Comparison of ENCODE assay signal across 22 cellular contexts in genomic region chr2:84085562-84085961, GRCh38.
A peak's percentile ranks its signal among the peaks of the same experiment; 100 is the strongest.
DNase-seq lines count a peak whose midpoint lies in the region; FAIRE-seq and TF ChIP-seq lines count a peak whose summit lies in the region.
"Had no signal": no experiment of that assay in that cellular context is flagged by ENCODE, and none has a peak within 500 bp of the region (broad histone marks: within the 10 kb centered on the region; RNA-seq: fewer than 3 reads in every experiment).

No MANE protein-coding gene starts in this region.

- H4K5ac ChIP-seq in H1 (ENCODE audit: insufficient read length, low read depth, low read length) = no peak overlapping the region

- FAIRE-seq in H1 (lab: Jason Lieb, UNC) = no peak
- FAIRE-seq: A204.1, G401.6, GM12891, GM19239, H54 had no signal

- no peaks in the 10 kb centered on the region for H3F3A ChIP-seq in neural progenitor cell (ENCODE audit: low read depth)

- H3K4me1 ChIP-seq in H1 (replicated peaks in 1 of 4; ENCODE audit: control insufficient read depth in 3 of 4, insufficient read depth in 4 of 4, low read length in 3 of 4) (no peaks in the 10 kb centered on the region), neural progenitor cell (no peaks in the 10 kb centered on the region)
- H3K4me1 ChIP-seq: BE2C had no signal

- H2AFZ ChIP-seq in H1 (ENCODE audit: low read length) (0 out of 2 replicates have a peak overlapping the region, but pooled peaks have one; percentile 71), neural progenitor cell (replicated peaks) (no peak overlapping the region)
- H2AFZ ChIP-seq: GM23248 had no signal

- no peak for TF ChIP-seq RAD21 in H1 (IDR thresholded peaks at IDR 0.05 in 1 of 2, conservative IDR thresholded peaks at IDR 0.05 in 1 of 2; ENCODE audit: low read depth in 2 of 2, low read length in 2 of 2)

- H3K9me3 ChIP-seq in H1 (ENCODE audit: insufficient read depth in 2 of 2, low read depth in 1 of 2, low read length in 1 of 2) (no peaks in the 10 kb centered on the region), neural progenitor cell (ENCODE audit: low read depth) (no peaks in the 10 kb centered on the region)
- H3K9me3 ChIP-seq: BE2C had no signal

- H3K79me2 ChIP-seq in H1 (ENCODE audit: control insufficient read depth in 1 of 2, insufficient read depth in 2 of 2, low read length in 2 of 2) = no peaks in the 10 kb centered on the region
- H3K79me2 ChIP-seq in neural progenitor cell (ENCODE audit: low read depth) = no peaks in the 10 kb centered on the region

- no peaks in the 10 kb centered on the region for H3K23me2 ChIP-seq in H1 (ENCODE audit: low read depth, low read length)

- no peak for TF ChIP-seq POLR2A in H1 (IDR thresholded peaks at IDR 0.05; ENCODE audit: control extremely low read depth in 1 of 2, low read depth in 2 of 2, low read length in 2 of 2)

- no peaks in the 10 kb centered on the region for H3K36me3 ChIP-seq in H1 (ENCODE audit: control insufficient read depth in 2 of 4, insufficient read depth in 4 of 4, low read length in 3 of 4)
- no peaks in the 10 kb centered on the region for H3K36me3 ChIP-seq in neural progenitor cell
- H3K36me3 ChIP-seq: BE2C had no signal

- H2BK120ac ChIP-seq in H1 (replicated peaks; ENCODE audit: low read depth, low read length) = no peak overlapping the region

- no peak overlapping the region for H4K8ac ChIP-seq in H1 (ENCODE audit: extremely low read depth, insufficient read depth, low read length)

- no peaks in the 10 kb centered on the region for H3K36me3 Mint-ChIP-seq in neural progenitor cell
- H3K36me3 Mint-ChIP-seq: CD4-positive, CD25-positive, alpha-beta regulatory T cell; CD8-positive, alpha-beta memory T cell had no signal

- H3K4me1 Mint-ChIP-seq in neural progenitor cell = peaks cover 5% of the 10 kb centered on the region
- H3K4me1 Mint-ChIP-seq: CD4-positive, CD25-positive, alpha-beta regulatory T cell; CD8-positive, alpha-beta memory T cell had no signal

- no peak overlapping the region for H2BK5ac ChIP-seq in H1 (ENCODE audit: low read depth, low read length)

- H2BK15ac ChIP-seq in H1 (ENCODE audit: low read length) = no peak overlapping the region

- H3K79me1 ChIP-seq in H1 (ENCODE audit: low read depth, low read length) = no peaks in the 10 kb centered on the region

- H3K9ac ChIP-seq in H1 (replicated peaks in 1 of 4; ENCODE audit: extremely low read depth in 1 of 4, low read depth in 3 of 4, low read length in 3 of 4) (no peak overlapping the region), neural progenitor cell (no peak overlapping the region)
- H3K9ac ChIP-seq: GM23248 had no signal

- no peak overlapping the region for H3K56ac ChIP-seq in H1 (replicated peaks; ENCODE audit: insufficient read length, low read depth, low read length)

- no peaks in the 10 kb centered on the region for H4K20me1 ChIP-seq in H1 (replicated peaks in 1 of 2; ENCODE audit: control insufficient read depth in 1 of 2, insufficient read depth in 2 of 2, low read length in 2 of 2)
- no peaks in the 10 kb centered on the region for H4K20me1 ChIP-seq in neural progenitor cell (ENCODE audit: low read depth)

- H3K4ac ChIP-seq in H1 (replicated peaks; ENCODE audit: insufficient read length, low read depth, low read length) = no peak overlapping the region

- no peak overlapping the region for H3K4me3 Mint-ChIP-seq in neural progenitor cell
- H3K4me3 Mint-ChIP-seq: CD4-positive, CD25-positive, alpha-beta regulatory T cell; CD8-positive, alpha-beta memory T cell had no signal

- H3K27ac ChIP-seq in H1 (ENCODE audit: low read depth, low read length) (no peak overlapping the region), neural progenitor cell (no peak overlapping the region)
- H3K27ac ChIP-seq: GM23248 had no signal

- no peak overlapping the region for H3K4me2 ChIP-seq in H1 (ENCODE audit: insufficient read depth in 1 of 2, low read depth in 2 of 2, low read length in 2 of 2)
- no peak overlapping the region for H3K4me2 ChIP-seq in neural progenitor cell

- H3K9me3 Mint-ChIP-seq in neural progenitor cell = no peaks in the 10 kb centered on the region

- no peak overlapping the region for H3K27ac Mint-ChIP-seq in neural progenitor cell
- H3K27ac Mint-ChIP-seq: CD4-positive, CD25-positive, alpha-beta regulatory T cell had no signal

- H2AK5ac ChIP-seq in H1 (ENCODE audit: low read depth, low read length) = no peak overlapping the region

- DNase-seq in NCI-H2029 (lab: John Stamatoyannopoulos, UW) (peak; percentile 8), NCI-H2029 treated with DMSO at 0.1 percent for 48 hours (lab: John Stamatoyannopoulos, UW) (no peak), SHP77 treated with DMSO at 0.1 percent for 48 hours (lab: John Stamatoyannopoulos, UW) (peak; percentile 10), SHP77 (lab: John Stamatoyannopoulos, UW) (no peak), H1 (ENCODE audit: low read depth in 1 of 2, low spot score in 2 of 2) (no peak), neural progenitor cell (ENCODE audit: low spot score) (no peak)
- DNase-seq: ACHN; BE2C; C1 segment of cervical spinal cord; CD4-positive, CD25-positive, alpha-beta regulatory T cell; CD8-positive, alpha-beta memory T cell; COR-L47; DMS 273 treated with DMSO at 0.1 percent for 48 hours; DND-41; EL; GM23248; HCEC 1CT had no signal

- POLR2A ChIA-PET in H1 (lab: Charles Lee; ENCODE audit: partially characterized antibody) = no interaction called here

- no peak overlapping the region for H3K4me3 ChIP-seq in H1 (ENCODE audit: extremely low read depth in 1 of 4, insufficient read depth in 2 of 4, low read depth in 3 of 4, low read length in 4 of 4)
- H3K4me3 ChIP-seq in neural progenitor cell = no peak overlapping the region
- H3K4me3 ChIP-seq: GM23248 had no signal

- no peak overlapping the region for H3K14ac ChIP-seq in H1 (ENCODE audit: insufficient read length)

- H2BK20ac ChIP-seq in H1 (ENCODE audit: low read length) = no peak overlapping the region

- no peaks in the 10 kb centered on the region for H3K27me3 ChIP-seq in H1 (replicated peaks in 1 of 4; ENCODE audit: control insufficient read depth in 3 of 4, extremely low read depth in 1 of 4, insufficient read depth in 3 of 4, low read length in 3 of 4)
- H3K27me3 ChIP-seq in neural progenitor cell = no peaks in the 10 kb centered on the region
- H3K27me3 ChIP-seq: BE2C had no signal

- CTCF ChIA-PET in H1 (lab: Charles Lee; ENCODE audit: partially characterized antibody) = interaction anchor here (1.0 to 1.7 kb wide), 5 partner anchors 8 to 94 kb away, joined by 3 to 5 read pairs (median 4); no protein-coding TSS in a partner anchor

- TF ChIP-seq EP300 in H1 (IDR thresholded peaks at IDR 0.05; ENCODE audit: borderline replicate concordance in 1 of 2, low read depth in 2 of 2, low read length in 2 of 2) = no peak

- H2BK12ac ChIP-seq in H1 (ENCODE audit: low read depth, low read length) = no peak overlapping the region

- H4K91ac ChIP-seq in H1 (replicated peaks; ENCODE audit: insufficient read length, low read length) = no peak overlapping the region

- TF ChIP-seq CTCF in H1 (IDR thresholded peaks at IDR 0.05; ENCODE audit: control extremely low read depth in 1 of 3, insufficient read depth in 1 of 3, low read depth in 1 of 3, low read length in 3 of 3) (no peak), neural progenitor cell (IDR thresholded peaks at IDR 0.05) (no peak)

- no peaks in the 10 kb centered on the region for H3K27me3 Mint-ChIP-seq in neural progenitor cell (ENCODE audit: insufficient read depth, low read depth)

- H3K18ac ChIP-seq in H1 (ENCODE audit: extremely low read depth, low read length) = no peak overlapping the region

- H3K23ac ChIP-seq in H1 (ENCODE audit: insufficient read length) = no peak overlapping the region

TF ChIP-seq in H1, 55 proteins besides CTCF, POLR2A, EP300 and RAD21:
- TF ChIP-seq USF2 (IDR thresholded peaks at IDR 0.05; ENCODE audit: low read length) = no peak

Comparison
In these comparisons a context has a peak if more than half of its experiments do, and no peak if none do; other contexts are left out.
1. DNase-seq: peak in NCI-H2029 (single experiment) and SHP77 treated with DMSO at 0.1 percent for 48 hours (single experiment); none in NCI-H2029 treated with DMSO at 0.1 percent for 48 hours (single experiment), SHP77 (0 of 2), H1 (0 of 2) and neural progenitor cell (single experiment).